Comparison of ENCODE assay signal across 2 cellular contexts in genomic region chr17:60163108-60163784, GRCh38.
A peak's percentile ranks its signal among the peaks of the same experiment; 100 is the strongest.
TF ChIP-seq lines count a peak whose summit lies in the region.

No MANE protein-coding gene starts in this region.

TF ChIP-seq in IMR-90, 13 proteins besides CTCF, POLR2A, EP300 and RAD21:
- TF ChIP-seq CHD1 (IDR thresholded peaks at IDR 0.05; ENCODE audit: low read depth, low read length) (no peak), SMC3 (IDR thresholded peaks at IDR 0.05; ENCODE audit: low read depth, low read length) (no peak), RCOR1 (IDR thresholded peaks at IDR 0.05; ENCODE audit: insufficient replicate concordance, low read length) (no peak), ELK1 (IDR thresholded peaks at IDR 0.05; ENCODE audit: borderline replicate concordance, low read depth, low read length) (no peak), MXI1 (IDR thresholded peaks at IDR 0.05; ENCODE audit: borderline replicate concordance, low read depth, low read length) (no peak), NFE2L2 (IDR thresholded peaks at IDR 0.05; ENCODE audit: low read depth, low read length) (no peak), FOS (IDR thresholded peaks at IDR 0.05; ENCODE audit: low read depth, low read length) (no peak), MAFK (IDR thresholded peaks at IDR 0.05; ENCODE audit: low read depth, low read length) (no peak), CEBPB (IDR thresholded peaks at IDR 0.05; ENCODE audit: low read depth, low read length) (no peak), MAZ (IDR thresholded peaks at IDR 0.05; ENCODE audit: borderline replicate concordance, low read depth, low read length) (no peak), BHLHE40 (IDR thresholded peaks at IDR 0.05; ENCODE audit: low read depth, low read length) (no peak), RFX5 (IDR thresholded peaks at IDR 0.05; ENCODE audit: low read depth, low read length) (no peak), USF2 (IDR thresholded peaks at IDR 0.05; ENCODE audit: low read depth, low read length) (no peak)
TF ChIP-seq in IMR-90: peak in this region for 0.

TF ChIP-seq in GM12878, 131 proteins besides CTCF, POLR2A, EP300 and RAD21:
- TF ChIP-seq BRCA1 (IDR thresholded peaks at IDR 0.05; ENCODE audit: low read depth, low read length) (no peak), ETV6 (conservative IDR thresholded peaks at IDR 0.05 in 1 of 2, IDR thresholded peaks at IDR 0.05 in 1 of 2; ENCODE audit: borderline replicate concordance in 1 of 2, low read depth in 1 of 2) (0 out of 4 replicates have a peak, but pooled peaks of 1 of the 2 experiments have one; percentile 41), FOXM1 (IDR thresholded peaks at IDR 0.05; ENCODE audit: low read depth, low read length) (no peak), NFXL1 (IDR thresholded peaks at IDR 0.05; ENCODE audit: borderline replicate concordance) (peak; percentile 26; the same call in 1 of the 2 replicates), ZNF217 (IDR thresholded peaks at IDR 0.05) (no peak)
TF ChIP-seq in GM12878: peak in this region for 2.
